In the genomic region with DNA sequence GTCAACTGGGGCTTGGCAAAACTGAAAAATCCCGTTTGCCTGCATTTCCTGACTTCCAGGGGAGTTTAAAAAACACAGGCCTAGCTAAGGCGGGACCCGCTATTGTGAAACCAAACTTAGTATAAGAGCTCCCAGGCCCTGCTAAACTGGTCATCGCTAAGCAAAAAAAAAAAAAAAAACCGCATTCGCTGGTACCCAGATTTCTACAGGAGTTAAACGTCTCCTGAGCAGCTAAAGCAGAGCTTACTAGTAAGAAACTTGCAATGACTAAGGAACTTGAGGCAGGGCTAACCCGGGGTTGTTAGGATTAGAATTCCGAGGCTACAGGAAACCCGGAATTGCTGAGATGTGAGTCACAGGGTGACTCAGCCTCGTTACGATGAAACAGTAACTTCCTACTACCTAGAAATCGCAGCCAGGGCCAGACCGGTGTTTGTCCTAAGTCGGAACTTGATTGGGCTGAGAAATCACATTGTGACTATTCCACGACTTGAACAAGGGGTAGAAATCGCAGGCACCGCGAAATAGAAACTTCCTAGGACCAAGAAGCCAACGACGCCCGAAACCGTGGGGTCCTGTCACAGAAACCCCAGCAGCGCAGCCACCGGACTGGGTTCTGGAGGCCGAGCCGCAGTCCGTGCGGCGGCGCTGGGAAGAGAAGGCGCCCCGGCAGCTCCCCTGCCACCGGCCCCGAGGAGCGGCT, we compare ENCODE assay signal across 8 cellular contexts.
A peak's percentile ranks its signal among the peaks of the same experiment; 100 is the strongest.
DNase-seq lines count a peak whose midpoint lies in the region; ATAC-seq and TF ChIP-seq lines count a peak whose summit lies in the region.

No MANE protein-coding gene starts in this region.

- no peak overlapping the region for H3K27ac Mint-ChIP-seq in nephron progenitor cell

- DNase-seq in GM13977 (ENCODE audit: low spot score), result peak; percentile 71
- peak; percentile 51 for DNase-seq in NCI-H187 treated with DMSO at 0.1 percent for 48 hours (lab: John Stamatoyannopoulos, UW)
- peak; percentile 100 for DNase-seq in choroid plexus epithelial cell (ENCODE audit: low read depth)
- DNase-seq in lower leg skin (ENCODE audit: low spot score in 2 of 2), result peak; percentile 81 to 94
- DNase-seq in stimulated activated CD8-positive, alpha-beta memory T cell treated with anti-CD3 and anti-CD28 coated beads, Interleukin-4, amount 100 ng/mL, for 1 hour (ENCODE audit: low read depth in 2 of 2, low spot score in 1 of 2), result peak; percentile 30 to 35
- no peak for DNase-seq in nephron progenitor cell

- intact Hi-C loops in lower leg skin (cut with DNase I; ENCODE audit: low total_unique reads), result no loop called here

- TF ChIP-seq CTCF in GM13977 (IDR thresholded peaks at IDR 0.05; ENCODE audit: extremely low read depth, insufficient read depth, missing control alignments) (no peak), choroid plexus epithelial cell (conservative IDR thresholded peaks at IDR 0.05; ENCODE audit: low read depth, low read length) (no peak), lower leg skin (IDR thresholded peaks at IDR 0.05) (no peak), nephron progenitor cell (IDR thresholded peaks at IDR 0.05) (no peak)

- 1 to 2% methylated on average over 23 to 26 of the region's 36 CpGs for WGBS in lower leg skin, 2 donors

- in situ Hi-C loops in GM13977 (cut with MboI; ENCODE audit: low pct_unique_long_range_greater_than_20kb, low sequenced_read_pairs, unreplicated experiment), result no loop called here

- TF ChIP-seq POLR2A in lower leg skin (IDR thresholded peaks at IDR 0.05), result no peak

- H3K4me1 Mint-ChIP-seq in nephron progenitor cell, result no peaks in the 10 kb centered on the region

- peaks cover 7% of the 10 kb centered on the region for H3K27me3 Mint-ChIP-seq in nephron progenitor cell (ENCODE audit: low read depth, poor library complexity)

- H3K36me3 Mint-ChIP-seq in nephron progenitor cell (ENCODE audit: low read depth), result no peaks in the 10 kb centered on the region

- H3K4me3 Mint-ChIP-seq in nephron progenitor cell, result no peak overlapping the region

- peak; percentile 32 for ATAC-seq in HG02623 (IDR thresholded peaks at IDR 0.05; ENCODE audit: unreplicated experiment)
- ATAC-seq in activated CD4-positive, CD25-positive, alpha-beta regulatory T cell treated with anti-CD3 and anti-CD28 coated beads, Interleukin-2, amount 50 U/mL, for 24 hours, result peak; percentile 58 to 64

- H3K4me3 ChIP-seq in choroid plexus epithelial cell (ENCODE audit: low read depth, low read length) (peak overlapping the region; percentile 71), lower leg skin (ENCODE audit: low read depth, poor library complexity, severe bottlenecking) (peak overlapping the region; percentile 28)

- H3K9me3 Mint-ChIP-seq in nephron progenitor cell, result peaks cover 29% of the 10 kb centered on the region
